In genomic region chr4:40199999-40200880, GRCh38 we compare ENCODE assay signal across 8 cellular contexts. TPM values are rescaled to one million over a fixed set of nuclear protein-coding genes. Genes with fewer than 3 reads are reported as not detected.
DNase-seq lines count a peak whose midpoint lies in the region; ATAC-seq and TF ChIP-seq lines count a peak whose summit lies in the region.

No MANE protein-coding gene starts in this region.

- no peaks in the 10 kb centered on the region; the same call in 1 of the 2 replicates for H4K20me1 ChIP-seq in Karpas-422 (ENCODE audit: insufficient read depth, low read depth, low read length)

- TF ChIP-seq POLR2A in right lobe of liver (IDR thresholded peaks at IDR 0.05) (no peak), uterus (IDR thresholded peaks at IDR 0.05) (no peak)

- H3K27me3 ChIP-seq in Karpas-422 (ENCODE audit: low read length) (no peaks in the 10 kb centered on the region), right lobe of liver (no peaks in the 10 kb centered on the region), uterus (no peaks in the 10 kb centered on the region)

- ATAC-seq in GM21529 (IDR thresholded peaks at IDR 0.05; ENCODE audit: unreplicated experiment) (peak; percentile 60), right lobe of liver (peak; percentile 46 to 50 (median 47))

- H3K36me3 ChIP-seq in Karpas-422 (ENCODE audit: insufficient read depth, low read length), result peaks cover 9% of the 10 kb centered on the region; the same call in 1 of the 2 replicates
- H3K36me3 ChIP-seq in right lobe of liver, result no peaks in the 10 kb centered on the region
- H3K36me3 ChIP-seq in uterus, result no peaks in the 10 kb centered on the region

- no peaks in the 10 kb centered on the region for H3K9me3 ChIP-seq in Karpas-422 (ENCODE audit: low read length)
- H3K9me3 ChIP-seq in right lobe of liver, result no peaks in the 10 kb centered on the region
- H3K9me3 ChIP-seq in uterus, result no peaks in the 10 kb centered on the region

- intact Hi-C loops in right lobe of liver (cut with DNase I), result no loop called here
- intact Hi-C loops in uterus (cut with DNase I; ENCODE audit: low total_unique reads), result no loop called here

- H3K4me3 ChIP-seq in GM08714 (ENCODE audit: low read length) (peak overlapping the region; percentile 93), Karpas-422 (ENCODE audit: low read length) (peak overlapping the region; percentile 87), right lobe of liver (no peak overlapping the region), uterus (no peak overlapping the region)

- TF ChIP-seq CTCF in right lobe of liver (IDR thresholded peaks at IDR 0.05), result no peak
- TF ChIP-seq CTCF in uterus (IDR thresholded peaks at IDR 0.05), result no peak

- DNase-seq in Karpas-422, result peak; percentile 88
- DNase-seq in activated CD8-positive, alpha-beta memory T cell treated with anti-CD3 and anti-CD28 coated beads for 1 hour (ENCODE audit: extremely low read depth in 1 of 2, low read depth in 1 of 2), result peak; percentile 30 to 55
- DNase-seq in right lobe of liver, result no peak
- DNase-seq in uterus, result peak in 1 of 2 donors; percentile 28
- DNase-seq in HEK293T (ENCODE audit: extremely low spot score), result no peak
- DNase-seq in NCI-H524 treated with DMSO at 0.1 percent for 48 hours (lab: John Stamatoyannopoulos, UW), result no peak

- 61% methylated on average over 15 of the region's 15 CpGs for WGBS in right lobe of liver (ENCODE audit: insufficient coverage, low coverage, low lambda C conversion rate, missing lambda C conversion rate)

- H3K79me2 ChIP-seq in Karpas-422 (ENCODE audit: low read length), result peaks cover 85% of the 10 kb centered on the region

- POLR2A ChIA-PET in HEK293T (lab: Yijun Ruan, JAX), result no interaction called here

- H3K9ac ChIP-seq in Karpas-422 (ENCODE audit: low read length), result peak overlapping the region; percentile 91

- no peaks in the 10 kb centered on the region for H3K9me2 ChIP-seq in Karpas-422 (replicated peaks; ENCODE audit: insufficient read depth, low read length)

- no peak overlapping the region for H2AFZ ChIP-seq in Karpas-422 (ENCODE audit: low read length)

- CTCF ChIA-PET in HEK293T (lab: Yijun Ruan, JAX), result interaction anchor here (1.3 kb wide), 1 partner anchor 117 kb away, joined by 3 read pairs; no protein-coding TSS in a partner anchor

- H3K4me2 ChIP-seq in Karpas-422 (ENCODE audit: low read depth, low read length, poor library complexity, severe bottlenecking), result peak overlapping the region; percentile 98

- peaks cover 78% of the 10 kb centered on the region for H3K4me1 ChIP-seq in Karpas-422 (ENCODE audit: low read length)
- H3K4me1 ChIP-seq in right lobe of liver, result no peaks in the 10 kb centered on the region
- no peaks in the 10 kb centered on the region for H3K4me1 ChIP-seq in uterus

- H3K27ac ChIP-seq in Karpas-422 (ENCODE audit: low read length), result peak overlapping the region; percentile 98
- H3K27ac ChIP-seq in right lobe of liver, result peak overlapping the region in 2 of 3 donors; percentile 13 to 15
- peak overlapping the region; percentile 7 to 78 for H3K27ac ChIP-seq in uterus

TF ChIP-seq in HEK293T, 16 proteins besides CTCF, POLR2A, EP300 and RAD21:
- TF ChIP-seq FOXA1 (IDR thresholded peaks at IDR 0.05) (no peak), PKNOX1 (IDR thresholded peaks at IDR 0.05) (no peak), ELF4 (IDR thresholded peaks at IDR 0.05) (no peak), HDGF (IDR thresholded peaks at IDR 0.05; ENCODE audit: borderline replicate concordance) (no peak), CTBP1 (IDR thresholded peaks at IDR 0.05; ENCODE audit: borderline replicate concordance) (no peak), NFRKB (IDR thresholded peaks at IDR 0.05) (no peak), TARDBP (IDR thresholded peaks at IDR 0.05) (no peak), SUZ12 (IDR thresholded peaks at IDR 0.05) (no peak), SP1 (IDR thresholded peaks at IDR 0.05) (no peak), ZNF384 (IDR thresholded peaks at IDR 0.05) (no peak), L3MBTL2 (conservative IDR thresholded peaks at IDR 0.05) (no peak), FOXK2 (IDR thresholded peaks at IDR 0.05) (no peak), FOXM1 (IDR thresholded peaks at IDR 0.05; ENCODE audit: borderline replicate concordance) (no peak), ARNT (IDR thresholded peaks at IDR 0.05) (no peak), LEF1 (IDR thresholded peaks at IDR 0.05; ENCODE audit: borderline replicate concordance) (no peak), BHLHE40 (IDR thresholded peaks at IDR 0.05; ENCODE audit: borderline replicate concordance) (no peak)

RNA-seq across cellular contexts. Expression of gene RHOH, which starts 3.4 kb away (rescaled TPM):
- total RNA-seq in Karpas-422 (2014; rRNA removed; shearing (Covaris generic); ENCODE audit: low replicate concordance), result 39.5 and 68.4 TPM in 2 replicates
- total RNA-seq in right lobe of liver (1 to 10 TPM in 1 of 6 experiments, under 1 TPM in 5; 0.25 to 1.2 (median 0.62) TPM), uterus (10 to 100 TPM in 1 of 4 donors, 1 to 10 TPM in 3; 1.5 to 37.1 (median 3.0) TPM)

Comparison
In these comparisons a context has a peak if more than half of its experiments do, and no peak if none do; other contexts are left out.
1. H3K4me3 ChIP-seq: peak in GM08714 (single experiment) and Karpas-422 (single experiment); none in right lobe of liver (0 of 3) and uterus (0 of 2).
2. DNase-seq: peak in Karpas-422 (single experiment) and activated CD8-positive, alpha-beta memory T cell treated with anti-CD3 and anti-CD28 coated beads for 1 hour (2 of 2); none in right lobe of liver (0 of 3), HEK293T (single experiment) and NCI-H524 treated with DMSO at 0.1 percent for 48 hours (single experiment).
3. H3K27ac ChIP-seq: peak in every context shown above with its lines; median percentile 98 in Karpas-422; 42 in uterus; 14 in right lobe of liver.